In genomic region chr1:153990468-153991150, GRCh38 we compare ENCODE assay signal across 1 cellular context.
TF ChIP-seq lines count a peak whose summit lies in the region.

RPS27 (plus strand) TSS chr1:153990762; CDS start chr1:153990797, 35 bp downstream.

TF ChIP-seq in K562, 482 proteins besides CTCF, POLR2A, EP300 and RAD21 (continued from another document and continues in another):
- TF ChIP-seq ARID3A (IDR thresholded peaks at IDR 0.05; ENCODE audit: borderline replicate concordance, low read depth, low read length) (no peak), ARID4B (CRISPR knock-in tag; IDR thresholded peaks at IDR 0.05) (peak; percentile 98), PKNOX1 (IDR thresholded peaks at IDR 0.05) (peak; percentile 76), L3MBTL2 (IDR thresholded peaks at IDR 0.05) (no peak), CREB5 (CRISPR knock-in tag; IDR thresholded peaks at IDR 0.05) (no peak), ELF2 (CRISPR knock-in tag; IDR thresholded peaks at IDR 0.05) (peak; percentile 92), NR1H2 (CRISPR knock-in tag; IDR thresholded peaks at IDR 0.05) (no peak; the same call in 1 of the 2 replicates), EZH2 (IDR thresholded peaks at IDR 0.05; ENCODE audit: borderline replicate concordance, low read depth, low read length) (no peak), JUNB (CRISPR knock-in tag; conservative IDR thresholded peaks at IDR 0.05) (no peak), HDAC6 (IDR thresholded peaks at IDR 0.05; ENCODE audit: low read depth, low read length) (no peak), GABPB1 (CRISPR knock-in tag; IDR thresholded peaks at IDR 0.05) (peak; percentile 97), XRCC4 (IDR thresholded peaks at IDR 0.05; ENCODE audit: extremely low read depth, insufficient read depth, insufficient read length) (no peak), ZBTB5 (IDR thresholded peaks at IDR 0.05) (no peak), GMEB1 (CRISPR knock-in tag; IDR thresholded peaks at IDR 0.05) (no peak; the same call in 1 of the 2 replicates), HNRNPLL (IDR thresholded peaks at IDR 0.05; ENCODE audit: low read depth, low read length, poor library complexity, severe bottlenecking) (peak; percentile 80), E2F5 (CRISPR knock-in tag; IDR thresholded peaks at IDR 0.05) (no peak; the same call in 1 of the 2 replicates), NCOA2 (IDR thresholded peaks at IDR 0.05; ENCODE audit: partially characterized antibody in 2 of 2) (no peak), KLF10 (CRISPR knock-in tag; IDR thresholded peaks at IDR 0.05) (no peak), TRIM28 (IDR thresholded peaks at IDR 0.05) (no peak), CHD7 (IDR thresholded peaks at IDR 0.05; ENCODE audit: low read depth, low read length) (no peak), KAT8 (IDR thresholded peaks at IDR 0.05; ENCODE audit: low read depth) (0 out of 2 replicates have a peak, but pooled peaks have one; percentile 42), CBX3 (IDR thresholded peaks at IDR 0.05; ENCODE audit: borderline replicate concordance in 1 of 2, low read length in 2 of 2) (peak in 1 of 2 experiments; percentile 80; a peak in 1 of 3 replicates), FUS (optimal IDR thresholded peaks at IDR 0.05; ENCODE audit: low read depth, low read length) (no peak), CTBP1 (IDR thresholded peaks at IDR 0.05; ENCODE audit: borderline replicate concordance) (peak; percentile 58; the same call in 1 of the 2 replicates), POLR3A (IDR thresholded peaks at IDR 0.05; ENCODE audit: borderline replicate concordance, extremely low read depth, insufficient read depth, insufficient read length) (no peak), ETV5 (CRISPR knock-in tag; IDR thresholded peaks at IDR 0.05; ENCODE audit: low read depth) (peak; percentile 91), E2F3 (CRISPR knock-in tag; IDR thresholded peaks at IDR 0.05) (no peak), TAF1 (IDR thresholded peaks at IDR 0.05; ENCODE audit: control insufficient read depth, extremely low read depth, insufficient read depth, low read length, severe bottlenecking) (peak; percentile 100)
